In the genomic region with DNA sequence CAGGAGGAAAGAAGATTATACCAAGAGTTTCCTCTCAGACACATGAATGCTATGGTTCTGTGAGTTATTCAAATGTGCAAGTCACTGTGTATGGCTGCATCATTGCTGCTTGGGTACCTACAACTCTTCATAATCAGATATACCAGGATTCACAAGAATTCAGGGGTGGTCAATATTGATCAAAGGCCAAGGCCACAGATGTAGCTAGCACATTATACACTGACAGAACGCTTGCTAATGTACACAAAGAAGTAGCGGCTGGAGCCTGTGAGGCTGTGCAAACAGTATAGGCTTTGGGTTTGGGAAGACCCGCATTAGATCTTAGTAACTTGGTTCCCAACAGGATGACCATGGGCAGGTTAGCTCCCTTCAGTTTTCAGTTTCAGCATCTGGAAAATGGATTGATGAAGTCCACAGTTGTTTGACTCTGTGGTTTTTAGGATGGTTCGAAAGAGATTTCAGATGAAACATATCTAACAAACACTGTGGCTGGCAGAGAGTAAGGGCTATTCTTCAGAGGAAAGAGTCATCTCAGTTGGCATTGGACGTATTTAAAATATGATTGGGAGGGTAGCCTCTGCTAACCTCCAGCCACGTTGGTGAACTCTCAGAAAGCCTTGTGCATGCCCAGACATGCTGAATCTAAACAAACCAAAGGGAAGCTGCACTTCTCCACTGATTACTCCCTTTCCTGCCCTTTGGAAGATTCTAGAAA, we compare ENCODE assay signal across 21 cellular contexts.
DNase-seq lines count a peak whose midpoint lies in the region; FAIRE-seq and TF ChIP-seq lines count a peak whose summit lies in the region.
"Had no signal": no experiment of that assay in that cellular context is flagged by ENCODE, and none has a peak within 500 bp of the region (broad histone marks: within the 10 kb centered on the region; RNA-seq: fewer than 3 reads in every experiment).

No MANE protein-coding gene starts in this region.

- intact Hi-C loops in activated naive CD4-positive, alpha-beta T cell treated with anti-CD3 and anti-CD28 coated beads for 36 hours (cut with micrococcal nuclease), result no loop called here
- intact Hi-C loops in kidney (cut with DNase I), result no loop called here

- H3K4me1 ChIP-seq in kidney (ENCODE audit: control insufficient read depth in 1 of 2, insufficient read depth in 1 of 2, low read depth in 1 of 2, low read length in 2 of 2), result no peaks in the 10 kb centered on the region
- H3K4me1 ChIP-seq: BLaER1 had no signal

- H3K27ac Mint-ChIP-seq in activated naive CD4-positive, alpha-beta T cell treated with anti-CD3 and anti-CD28 coated beads for 36 hours, result peak overlapping the region; percentile 56
- H3K27ac Mint-ChIP-seq in activated naive CD4-positive, alpha-beta T cell treated with anti-CD3 and anti-CD28 coated beads, Interleukin-2, amount 10 ng/mL, durations not matched to agents 7 days and 5 days, result no peak overlapping the region

- TF ChIP-seq CTCF in kidney (IDR thresholded peaks at IDR 0.05; ENCODE audit: borderline replicate concordance, extremely low read depth, insufficient read depth), result no peak

- peaks cover 16% of the 10 kb centered on the region for H3K36me3 Mint-ChIP-seq in activated naive CD4-positive, alpha-beta T cell treated with anti-CD3 and anti-CD28 coated beads for 36 hours (ENCODE audit: low read depth)
- peaks cover 52% of the 10 kb centered on the region for H3K36me3 Mint-ChIP-seq in activated naive CD4-positive, alpha-beta T cell treated with anti-CD3 and anti-CD28 coated beads, Interleukin-2, amount 10 ng/mL, durations not matched to agents 7 days and 5 days

- H3K9ac ChIP-seq in kidney (ENCODE audit: low read length in 2 of 2), result no peak overlapping the region
- H3K9ac ChIP-seq: BLaER1, GM23248 had no signal

- no peaks in the 10 kb centered on the region for H3K9me3 Mint-ChIP-seq in activated naive CD4-positive, alpha-beta T cell treated with anti-CD3 and anti-CD28 coated beads for 36 hours
- peaks cover 3% of the 10 kb centered on the region for H3K9me3 Mint-ChIP-seq in activated naive CD4-positive, alpha-beta T cell treated with anti-CD3 and anti-CD28 coated beads, Interleukin-2, amount 10 ng/mL, durations not matched to agents 7 days and 5 days

- CTCF ChIA-PET in activated naive CD4-positive, alpha-beta T cell treated with anti-CD3 and anti-CD28 coated beads for 36 hours (lab: Charles Lee), result interaction anchor here (0.9 to 1.4 kb wide), 2 partner anchors 9 to 485 kb away, joined by 3 read pairs; no protein-coding TSS in a partner anchor
- CTCF ChIA-PET in activated naive CD4-positive, alpha-beta T cell treated with anti-CD3 and anti-CD28 coated beads, Interleukin-2, amount 10 ng/mL, durations not matched to agents 7 days and 5 days (lab: Charles Lee), result no interaction called here

- H3K36me3 ChIP-seq in kidney (ENCODE audit: control insufficient read depth in 1 of 2, insufficient read depth in 2 of 2, low read length in 2 of 2), result no peaks in the 10 kb centered on the region
- H3K36me3 ChIP-seq: BLaER1 had no signal

- FAIRE-seq in kidney (lab: Jason Lieb, UNC), result no peak
- FAIRE-seq: A204.1, D721Med had no signal

- peaks cover 39% of the 10 kb centered on the region for H3K4me1 Mint-ChIP-seq in activated naive CD4-positive, alpha-beta T cell treated with anti-CD3 and anti-CD28 coated beads for 36 hours (ENCODE audit: low read depth)
- H3K4me1 Mint-ChIP-seq in activated naive CD4-positive, alpha-beta T cell treated with anti-CD3 and anti-CD28 coated beads, Interleukin-2, amount 10 ng/mL, durations not matched to agents 7 days and 5 days, result peaks cover 3% of the 10 kb centered on the region

- no peak overlapping the region for H3K4me3 ChIP-seq in kidney (ENCODE audit: low read length in 2 of 2)
- H3K4me3 ChIP-seq: BLaER1, GM23248, SK-N-MC had no signal

- no peak overlapping the region for H3K4me3 Mint-ChIP-seq in activated naive CD4-positive, alpha-beta T cell treated with anti-CD3 and anti-CD28 coated beads for 36 hours
- no peak overlapping the region for H3K4me3 Mint-ChIP-seq in activated naive CD4-positive, alpha-beta T cell treated with anti-CD3 and anti-CD28 coated beads, Interleukin-2, amount 10 ng/mL, durations not matched to agents 7 days and 5 days
- H3K4me3 Mint-ChIP-seq: CD4-positive, CD25-positive, alpha-beta regulatory T cell had no signal

- no peak for DNase-seq in activated naive CD4-positive, alpha-beta T cell treated with anti-CD3 and anti-CD28 coated beads for 36 hours
- no peak for DNase-seq in activated naive CD4-positive, alpha-beta T cell treated with anti-CD3 and anti-CD28 coated beads, Interleukin-2, amount 10 ng/mL, durations not matched to agents 7 days and 5 days
- peak; percentile 34 for DNase-seq in NCI-H69 (lab: John Stamatoyannopoulos, UW)
- peak; percentile 53 for DNase-seq in fibroblast of peridontal ligament (ENCODE audit: extremely low read depth)
- DNase-seq in NK-92 treated with Interleukin-12 subunit alpha and Interleukin-12 subunit beta, amount 100 ng/mL, for 24 hours (lab: John Stamatoyannopoulos, UW), result no peak
- no peak for DNase-seq in kidney
- no peak for DNase-seq in DMS53 treated with DMSO at 0.1 percent for 48 hours (lab: John Stamatoyannopoulos, UW; ENCODE audit: unreplicated experiment)
- DNase-seq: CD4-positive, CD25-positive, alpha-beta regulatory T cell; GM23248; H7; KBM-7; MM.1S; NCI-H1694 treated with DMSO at 0.1 percent for 48 hours; NCI-H2081; NCI-H524; RPMI8226; SHP77 treated with DMSO at 0.1 percent for 48 hours had no signal

- H3K27ac ChIP-seq in kidney (ENCODE audit: low read depth in 2 of 2, low read length in 2 of 2), result no peak overlapping the region
- H3K27ac ChIP-seq: BLaER1, GM23248, SK-N-MC had no signal

- H3K27me3 Mint-ChIP-seq in activated naive CD4-positive, alpha-beta T cell treated with anti-CD3 and anti-CD28 coated beads for 36 hours (ENCODE audit: low read depth), result no peaks in the 10 kb centered on the region
- H3K27me3 Mint-ChIP-seq in activated naive CD4-positive, alpha-beta T cell treated with anti-CD3 and anti-CD28 coated beads, Interleukin-2, amount 10 ng/mL, durations not matched to agents 7 days and 5 days, result no peaks in the 10 kb centered on the region
- H3K27me3 Mint-ChIP-seq: CD4-positive, CD25-positive, alpha-beta regulatory T cell had no signal

- no peaks in the 10 kb centered on the region for H3K9me3 ChIP-seq in kidney (ENCODE audit: control insufficient read depth in 1 of 2, low read length in 2 of 2)
- H3K9me3 ChIP-seq: BLaER1 had no signal

Comparison
In these comparisons a context has a peak if more than half of its experiments do, and no peak if none do; other contexts are left out.
1. DNase-seq: peak in NCI-H69 (single experiment) and fibroblast of peridontal ligament (single experiment); none in activated naive CD4-positive, alpha-beta T cell treated with anti-CD3 and anti-CD28 coated beads for 36 hours (single experiment), activated naive CD4-positive, alpha-beta T cell treated with anti-CD3 and anti-CD28 coated beads, Interleukin-2, amount 10 ng/mL, durations not matched to agents 7 days and 5 days (single experiment), NK-92 treated with Interleukin-12 subunit alpha and Interleukin-12 subunit beta, amount 100 ng/mL, for 24 hours (single experiment), kidney (single experiment) and DMS53 treated with DMSO at 0.1 percent for 48 hours (single experiment).